ENCODE assay signal across 7 cellular contexts in genomic region chr10:59879363-59879935, GRCh38. TPM values are rescaled to one million over a fixed set of nuclear protein-coding genes. Genes with fewer than 3 reads are reported as not detected.
DNase-seq lines count a peak whose midpoint lies in the region; ATAC-seq lines count a peak whose summit lies in the region.

No MANE protein-coding gene starts in this region.

- peaks cover 0 to 4% of the 10 kb centered on the region in 2 donors for H3K4me1 ChIP-seq in neuronal stem cell (ENCODE audit: control insufficient read depth in 2 of 2, insufficient read depth in 1 of 2, low read depth in 1 of 2, low read length in 2 of 2)

- no peak overlapping the region for H3K23ac ChIP-seq in neuronal stem cell (ENCODE audit: low read depth, low read length, poor library complexity)

- H3K4me2 ChIP-seq in neuronal stem cell (ENCODE audit: insufficient read depth, low read length, poor library complexity, severe bottlenecking) = no peak overlapping the region

- no peak overlapping the region for H3K18ac ChIP-seq in neuronal stem cell (ENCODE audit: low read length)

- H3K14ac ChIP-seq in neuronal stem cell (ENCODE audit: low read length) = no peak overlapping the region

- H3K4me3 Mint-ChIP-seq in memory B cell = peak overlapping the region; percentile 19

- peak overlapping the region; percentile 0 for H3K27ac Mint-ChIP-seq in memory B cell

- peaks cover 5% of the 10 kb centered on the region for H3K79me1 ChIP-seq in neuronal stem cell (ENCODE audit: low read depth, low read length)

- H4K91ac ChIP-seq in neuronal stem cell (ENCODE audit: low read depth, low read length, poor library complexity) = no peak overlapping the region

- peaks cover 59% of the 10 kb centered on the region for H3K4me1 Mint-ChIP-seq in memory B cell

- no peak overlapping the region for H3K27ac ChIP-seq in neuronal stem cell (replicated peaks; ENCODE audit: low read length)

- no peak overlapping the region for H2BK120ac ChIP-seq in neuronal stem cell (ENCODE audit: low read depth, low read length)

- no peak overlapping the region for H2BK12ac ChIP-seq in neuronal stem cell (ENCODE audit: low read length)

- H2BK15ac ChIP-seq in neuronal stem cell (ENCODE audit: low read length) = no peak overlapping the region

- peaks cover 0 to 4% of the 10 kb centered on the region in 2 donors for H3K9me3 ChIP-seq in neuronal stem cell (replicated peaks in 1 of 2; ENCODE audit: control insufficient read depth in 2 of 2, insufficient read depth in 1 of 2, low read depth in 1 of 2, low read length in 2 of 2)

- no CpG with 5 or more reads among the region's 4 CpGs for WGBS in neuronal stem cell (ENCODE audit: extremely low coverage in 2 of 2, insufficient read length in 2 of 2, insufficient replicate concordance in 1 of 2), 2 donors

- no peak for DNase-seq in memory B cell (ENCODE audit: low spot score in 2 of 2)
- DNase-seq in DMS153 treated with DMSO at 0.1 percent for 48 hours (lab: John Stamatoyannopoulos, UW; ENCODE audit: unreplicated experiment) = no peak
- DNase-seq in neuronal stem cell (ENCODE audit: low spot score) = no peak
- DNase-seq in activated CD4-positive, alpha-beta T cell treated with anti-CD3 and anti-CD28 coated beads, Interleukin-2, amount 50 U/mL, for 1 hour = no peak

- H3K36me3 Mint-ChIP-seq in memory B cell = peaks cover 3% of the 10 kb centered on the region

- no peaks in the 10 kb centered on the region for H3K36me3 ChIP-seq in neuronal stem cell (replicated peaks in 1 of 2; ENCODE audit: control insufficient read depth in 2 of 2, insufficient read depth in 2 of 2, low read length in 2 of 2)

- no peak overlapping the region for H3K4ac ChIP-seq in neuronal stem cell (ENCODE audit: low read length)

- no peak overlapping the region for H2AFZ ChIP-seq in neuronal stem cell (ENCODE audit: low read length)

- peak; percentile 28 for ATAC-seq in GM18868 (IDR thresholded peaks at IDR 0.05; ENCODE audit: unreplicated experiment)
- peak; percentile 44 for ATAC-seq in GM21717 (IDR thresholded peaks at IDR 0.05; ENCODE audit: unreplicated experiment)
- peak; percentile 31 for ATAC-seq in HG03457 (IDR thresholded peaks at IDR 0.05; ENCODE audit: unreplicated experiment)
- no peak for ATAC-seq in memory B cell (ENCODE audit: low read depth)

- H3K27me3 ChIP-seq in neuronal stem cell (ENCODE audit: control insufficient read depth in 3 of 3, insufficient read depth in 3 of 3, low read depth in 1 of 3, low read length in 3 of 3) = no peaks in the 10 kb centered on the region

- no peak overlapping the region for H4K8ac ChIP-seq in neuronal stem cell (ENCODE audit: low read depth, low read length)

- no peak overlapping the region for H2AK5ac ChIP-seq in neuronal stem cell (ENCODE audit: low read depth, low read length)

- no peaks in the 10 kb centered on the region for H3K9me3 Mint-ChIP-seq in memory B cell

- no peaks in the 10 kb centered on the region for H3K27me3 Mint-ChIP-seq in memory B cell

- H3K4me3 ChIP-seq in neuronal stem cell (ENCODE audit: low read length in 2 of 2) = no peak overlapping the region

- H3K9ac ChIP-seq in neuronal stem cell (ENCODE audit: low read depth, low read length, poor library complexity) = no peak overlapping the region

- H2BK5ac ChIP-seq in neuronal stem cell (ENCODE audit: low read length) = no peak overlapping the region

RNA-seq across cellular contexts. Expression of gene CCDC6, which starts 26.9 kb away (rescaled TPM):
- polyA plus RNA-seq in neuronal stem cell (2013, experiment 1 of 2) = 24.4 TPM
- polyA plus RNA-seq in neuronal stem cell (2013, experiment 2 of 2) = 25.6 TPM
